ENCODE assay signal across 11 cellular contexts in the genomic region with DNA sequence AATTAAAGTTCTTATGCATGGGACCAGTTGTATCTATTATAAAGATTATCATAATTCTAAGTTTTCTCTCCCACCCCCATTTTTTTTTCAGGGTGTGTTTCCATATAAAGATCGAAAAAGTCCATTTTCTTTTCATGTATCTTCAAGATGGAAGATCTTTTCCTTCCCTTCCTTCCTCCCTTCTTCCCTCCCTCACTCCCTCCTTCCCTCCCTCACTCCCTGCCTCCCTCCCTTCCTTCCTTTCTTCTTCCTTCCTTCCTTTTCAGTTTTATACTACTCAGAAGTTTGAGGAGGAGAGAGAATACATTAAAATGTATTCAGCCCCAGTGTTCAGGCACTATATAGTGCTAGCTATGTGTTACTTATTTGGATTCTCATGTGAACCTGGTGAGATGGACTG.
DNase-seq lines count a peak whose midpoint lies in the region; TF ChIP-seq lines count a peak whose summit lies in the region.
"Had no signal": no experiment of that assay in that cellular context is flagged by ENCODE, and none has a peak within 500 bp of the region (broad histone marks: within the 10 kb centered on the region; RNA-seq: fewer than 3 reads in every experiment).

No MANE protein-coding gene starts in this region.

- no peaks in the 10 kb centered on the region for H3K9me3 ChIP-seq in H9 (ENCODE audit: control insufficient read depth, low read depth, low read length)
- no peaks in the 10 kb centered on the region for H3K9me3 ChIP-seq in HUES64 (ENCODE audit: insufficient read depth, low read depth, low read length)
- H3K9me3 ChIP-seq in iPS-18a (ENCODE audit: control insufficient read depth, low read depth, low read length), result no peaks in the 10 kb centered on the region
- H3K9me3 ChIP-seq in adrenal gland (replicated peaks in 1 of 3), result no peaks in the 10 kb centered on the region
- no peaks in the 10 kb centered on the region for H3K9me3 ChIP-seq in neural progenitor cell (ENCODE audit: low read depth)
- H3K9me3 ChIP-seq: BLaER1 treated with 17β-estradiol and CSF1 and Interleukin-3, amounts not matched to agents 10 nM and 100 nM had no signal

- H2AFZ ChIP-seq in H9 (ENCODE audit: low read length), result no peak overlapping the region
- no peak overlapping the region for H2AFZ ChIP-seq in neural progenitor cell (replicated peaks)

- H2BK20ac ChIP-seq in H9 (ENCODE audit: low read depth, low read length, poor library complexity, severe bottlenecking), result no peak overlapping the region

- H4K20me1 ChIP-seq in H9 (ENCODE audit: control insufficient read depth, insufficient read depth, insufficient read length) (no peaks in the 10 kb centered on the region), neural progenitor cell (ENCODE audit: low read depth) (no peaks in the 10 kb centered on the region)

- no peak overlapping the region for H2BK5ac ChIP-seq in H9 (ENCODE audit: insufficient read length, low read length)

- H4K5ac ChIP-seq in H9 (ENCODE audit: insufficient read length, low read depth, low read length), result no peak overlapping the region

- H3K23ac ChIP-seq in H9 (ENCODE audit: insufficient read length, low read depth, low read length), result no peak overlapping the region

- H3K36me3 Mint-ChIP-seq in H9 (ENCODE audit: insufficient read depth in 1 of 3, low read depth in 3 of 3) (no peaks in the 10 kb centered on the region), neural progenitor cell (no peaks in the 10 kb centered on the region)

- intact Hi-C loops in adrenal gland (cut with DNase I), result no loop called here

- DNase-seq in H9 (no peak), T-helper 9 cell (no peak), adrenal gland (no peak), neural progenitor cell (ENCODE audit: low spot score) (no peak)
- DNase-seq: Calu3; CD8-positive, alpha-beta T cell; HFFc6 had no signal

- no peak overlapping the region for H2BK12ac ChIP-seq in H9 (ENCODE audit: insufficient read length, low read depth, low read length)

- no peak overlapping the region for H3K27ac ChIP-seq in H9 (ENCODE audit: insufficient read length, low read depth, low read length)
- peak overlapping the region; percentile 24; the same call in 1 of the 2 replicates for H3K27ac ChIP-seq in HUES64 (ENCODE audit: low read depth, low read length)
- no peak overlapping the region for H3K27ac ChIP-seq in iPS-18a (ENCODE audit: low read length)
- no peak overlapping the region for H3K27ac ChIP-seq in adrenal gland
- no peak overlapping the region for H3K27ac ChIP-seq in neural progenitor cell
- H3K27ac ChIP-seq: BLaER1 treated with 17β-estradiol and CSF1 and Interleukin-3, amounts not matched to agents 10 nM and 100 nM had no signal

- TF ChIP-seq CTCF in H9 (conservative IDR thresholded peaks at IDR 0.05), result no peak
- no peak for TF ChIP-seq CTCF in adrenal gland (IDR thresholded peaks at IDR 0.05)
- TF ChIP-seq CTCF in neural progenitor cell (IDR thresholded peaks at IDR 0.05), result no peak

- no peak overlapping the region for H3K56ac ChIP-seq in H9 (ENCODE audit: insufficient read length, low read depth, low read length)

- H3K4me3 ChIP-seq in HUES64 (ENCODE audit: low read length), result peak overlapping the region; percentile 6; the same call in 1 of the 2 replicates
- peak overlapping the region; percentile 15 for H3K4me3 ChIP-seq in iPS-18a (ENCODE audit: low read length)
- H3K4me3 ChIP-seq in adrenal gland, result no peak overlapping the region
- H3K4me3 ChIP-seq in neural progenitor cell, result no peak overlapping the region
- H3K4me3 ChIP-seq: BLaER1 treated with 17β-estradiol and CSF1 and Interleukin-3, amounts not matched to agents 10 nM and 100 nM had no signal

- H3K4me1 ChIP-seq in H9 (ENCODE audit: insufficient read depth, low read length) (peaks cover 11% of the 10 kb centered on the region; the same call in 1 of the 2 replicates), HUES64 (ENCODE audit: insufficient read depth, low read length) (peaks cover 60% of the 10 kb centered on the region), iPS-18a (ENCODE audit: control insufficient read depth, low read depth, low read length) (peaks cover 45% of the 10 kb centered on the region), adrenal gland (replicated peaks in 1 of 2) (peaks cover 0 to 7% of the 10 kb centered on the region in 2 donors), neural progenitor cell (peaks cover 47% of the 10 kb centered on the region)
- H3K4me1 ChIP-seq: BLaER1 treated with 17β-estradiol and CSF1 and Interleukin-3, amounts not matched to agents 10 nM and 100 nM had no signal

- no peak overlapping the region for H3K14ac ChIP-seq in H9 (ENCODE audit: insufficient read depth, low read length)

- no peak overlapping the region for H3K4ac ChIP-seq in H9 (ENCODE audit: low read depth, low read length)

- no peaks in the 10 kb centered on the region for H3K27me3 Mint-ChIP-seq in H9 (ENCODE audit: low read depth)
- H3K27me3 Mint-ChIP-seq in neural progenitor cell (ENCODE audit: insufficient read depth, low read depth), result peaks cover 12% of the 10 kb centered on the region
- H3K27me3 Mint-ChIP-seq: B cell had no signal

- H3K4me2 ChIP-seq in H9 (ENCODE audit: insufficient read depth, insufficient read length, low read length) (no peak overlapping the region), neural progenitor cell (no peak overlapping the region)
- H3K4me2 ChIP-seq: BLaER1 treated with 17β-estradiol and CSF1 and Interleukin-3, amounts not matched to agents 10 nM and 100 nM had no signal

- no peak overlapping the region for H4K91ac ChIP-seq in H9 (ENCODE audit: insufficient read length, low read depth, low read length)

- no peak overlapping the region for H2BK15ac ChIP-seq in H9 (ENCODE audit: low read depth, low read length)

- peaks cover 54 to 56% of the 10 kb centered on the region in 2 experiments for H3K4me1 Mint-ChIP-seq in H9
- peaks cover 49% of the 10 kb centered on the region for H3K4me1 Mint-ChIP-seq in neural progenitor cell
- H3K4me1 Mint-ChIP-seq: B cell had no signal

- H3K79me2 ChIP-seq in H9 (ENCODE audit: insufficient read depth, low read length) (no peaks in the 10 kb centered on the region), neural progenitor cell (ENCODE audit: low read depth) (no peaks in the 10 kb centered on the region)

- no peak overlapping the region for H2AK5ac ChIP-seq in H9 (ENCODE audit: insufficient read length, low read length)

- H2BK120ac ChIP-seq in H9 (ENCODE audit: low read depth, low read length, poor library complexity, severe bottlenecking), result no peak overlapping the region

- no CpG with 5 or more reads among the region's 1 CpG for WGBS in H9 (ENCODE audit: extremely low coverage, insufficient read length, low lambda C conversion rate)
- 100% methylated on average over 1 of the region's 1 CpG for WGBS in HUES64
- 92 to 100% (median 100%) methylated on average over 1 of the region's 1 CpG for WGBS in adrenal gland, 4 donors

- H3K27ac Mint-ChIP-seq in H9 (peak overlapping the region in 2 of 3 experiments; percentile 27 to 89; a peak in 4 of 7 replicates), neural progenitor cell (no peak overlapping the region)
- H3K27ac Mint-ChIP-seq: B cell; CD8-positive, alpha-beta T cell; HFFc6 had no signal

- H3K36me3 ChIP-seq in HUES64 (ENCODE audit: insufficient read depth, low read length) (no peaks in the 10 kb centered on the region), iPS-18a (ENCODE audit: control insufficient read depth, low read depth, low read length) (no peaks in the 10 kb centered on the region), adrenal gland (replicated peaks in 1 of 2) (no peaks in the 10 kb centered on the region), neural progenitor cell (no peaks in the 10 kb centered on the region)

- TF ChIP-seq POLR2A in adrenal gland (IDR thresholded peaks at IDR 0.05), result no peak

- H3K79me1 ChIP-seq in H9 (ENCODE audit: insufficient read depth, low read depth, low read length, poor library complexity, severe bottlenecking), result no peaks in the 10 kb centered on the region

- peak overlapping the region in 1 of 2 experiments; percentile 39; a peak in 1 of 5 replicates for H3K4me3 Mint-ChIP-seq in H9
- H3K4me3 Mint-ChIP-seq in neural progenitor cell, result no peak overlapping the region
- H3K4me3 Mint-ChIP-seq: B cell; CD8-positive, alpha-beta T cell; HFFc6 had no signal

- H3F3A ChIP-seq in neural progenitor cell (ENCODE audit: low read depth), result peaks cover 24% of the 10 kb centered on the region

- H4K8ac ChIP-seq in H9 (replicated peaks; ENCODE audit: insufficient read length, low read depth, low read length), result no peak overlapping the region

- H3K9me3 Mint-ChIP-seq in H9 (no peaks in the 10 kb centered on the region), neural progenitor cell (no peaks in the 10 kb centered on the region)
- H3K9me3 Mint-ChIP-seq: CD8-positive, alpha-beta T cell; HFFc6 had no signal

- no peak overlapping the region for H3K9ac ChIP-seq in H9 (ENCODE audit: extremely low read depth, insufficient read length, low read length)
- no peak overlapping the region for H3K9ac ChIP-seq in HUES64 (ENCODE audit: low read depth, low read length)
- H3K9ac ChIP-seq in iPS-18a (ENCODE audit: low read length), result no peak overlapping the region
- no peak overlapping the region for H3K9ac ChIP-seq in neural progenitor cell
- H3K9ac ChIP-seq: BLaER1 treated with 17β-estradiol and CSF1 and Interleukin-3, amounts not matched to agents 10 nM and 100 nM had no signal

- no peak overlapping the region for H3K18ac ChIP-seq in H9 (ENCODE audit: insufficient read length, low read depth, low read length)

- no peak overlapping the region for H3T11ph ChIP-seq in H9 (ENCODE audit: low read length)

- no peaks in the 10 kb centered on the region for H3K23me2 ChIP-seq in H9 (ENCODE audit: insufficient read length, low read depth, low read length, poor library complexity, severe bottlenecking)

- H3K27me3 ChIP-seq in H9 (ENCODE audit: insufficient read depth, low read length), result no peaks in the 10 kb centered on the region
- H3K27me3 ChIP-seq in HUES64 (ENCODE audit: insufficient read depth, low read length), result no peaks in the 10 kb centered on the region
- H3K27me3 ChIP-seq in iPS-18a (ENCODE audit: control insufficient read depth, insufficient read depth, low read length), result no peaks in the 10 kb centered on the region
- no peaks in the 10 kb centered on the region for H3K27me3 ChIP-seq in adrenal gland
- H3K27me3 ChIP-seq in neural progenitor cell, result peaks cover 8% of the 10 kb centered on the region
- H3K27me3 ChIP-seq: BLaER1 treated with 17β-estradiol and CSF1 and Interleukin-3, amounts not matched to agents 10 nM and 100 nM had no signal

Comparison
In these comparisons a context has a peak if more than half of its experiments do, and no peak if none do; other contexts are left out.
1. H3K4me3 ChIP-seq: peak in HUES64 (single experiment) and iPS-18a (single experiment); none in adrenal gland (0 of 4) and neural progenitor cell (single experiment).